In the genomic region with DNA sequence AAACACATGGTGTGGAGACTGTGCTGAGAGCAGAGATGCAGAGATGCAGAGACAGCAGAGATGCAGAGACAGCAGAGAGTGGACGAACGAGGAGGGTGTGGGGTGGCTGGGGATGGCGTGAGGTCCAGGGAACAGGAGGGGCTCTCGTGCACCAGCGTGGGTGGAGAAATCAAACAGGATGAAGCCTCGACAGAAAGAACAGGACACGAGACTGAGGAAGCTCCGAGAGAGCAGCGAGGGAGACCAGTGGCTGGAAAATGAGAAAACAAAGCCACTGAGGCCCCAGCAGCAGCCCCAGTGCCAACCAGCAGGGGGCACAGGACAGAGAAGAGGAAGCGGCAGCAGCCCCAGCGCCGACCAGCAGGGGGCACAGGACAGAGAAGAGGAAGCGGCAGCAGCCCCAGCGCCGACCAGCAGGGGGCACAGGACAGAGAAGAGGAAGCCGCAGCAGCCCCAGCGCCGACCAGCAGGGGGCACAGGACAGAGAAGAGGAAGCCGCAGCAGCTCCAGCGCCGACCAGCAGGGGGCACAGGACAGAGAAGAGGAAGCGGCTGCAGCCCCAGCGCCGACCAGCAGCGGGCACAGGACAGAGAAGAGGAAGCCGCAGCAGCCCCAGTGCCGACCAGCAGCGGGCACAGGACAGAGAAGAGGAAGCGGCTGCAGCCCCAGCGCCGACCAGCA, we compare ENCODE assay signal across 10 cellular contexts. TPM values are rescaled to one million over a fixed set of nuclear protein-coding genes. Genes with fewer than 3 reads are reported as not detected.
DNase-seq lines count a peak whose midpoint lies in the region; TF ChIP-seq lines count a peak whose summit lies in the region.
"Not testable (repeated sequence)": the region's sequence is repeated elsewhere in the genome, so short reads cannot be mapped to it uniquely, and the experiment has no call there.
"Had no signal": no experiment of that assay in that cellular context is flagged by ENCODE, and none has a peak within 500 bp of the region (broad histone marks: within the 10 kb centered on the region; RNA-seq: fewer than 3 reads in every experiment).

No MANE protein-coding gene starts in this region.

- not testable (repeated sequence) for BruUV-seq in Caco-2 (replicated peaks; lab: Mats Ljungman, UMichigan)

- not testable (repeated sequence) for H3K4me3 ChIP-seq in Caco-2 (ENCODE audit: low read depth, low read length); effector memory CD4-positive, alpha-beta T cell (ENCODE audit: insufficient read depth, low read depth, low read length, poor library complexity, severe bottlenecking); spleen

- H3K4me1 Mint-ChIP-seq in Caco-2 (ENCODE audit: low read depth, unreplicated experiment); IgD-negative memory B cell: not testable (repeated sequence)

- peaks cover 14% of the 10 kb centered on the region for H3K9me3 ChIP-seq in Caco-2
- not testable (repeated sequence) for H3K9me3 ChIP-seq in effector memory CD4-positive, alpha-beta T cell (ENCODE audit: control insufficient read depth, low read length)
- peaks cover 0 to 36% (median 16%) of the 10 kb centered on the region in 8 donors for H3K9me3 ChIP-seq in spleen

- peak; percentile 57 to 78 for DNase-seq in Caco-2
- peak; percentile 79 for DNase-seq in activated CD4-positive, CD25-positive, alpha-beta regulatory T cell treated with anti-CD3 and anti-CD28 coated beads, Interleukin-2, amount 50 U/mL, for 72 hours
- peak; percentile 10 for DNase-seq in activated T-helper 1 cell treated with Interleukin-2 at 50 U/mL for 16 hours (ENCODE audit: low read depth)
- peak; percentile 25 to 43 (median 39) for DNase-seq in effector memory CD4-positive, alpha-beta T cell
- peak; percentile 15 for DNase-seq in iPS-NIHi11 (ENCODE audit: low spot score)
- peak; percentile 40 for DNase-seq in spleen
- DNase-seq in stimulated activated naive CD4-positive, alpha-beta T cell treated with Interleukin-2 at 50 U/mL for 16 hours (lab: John Stamatoyannopoulos, UW) = peak; percentile 38

- H3K4me1 ChIP-seq in Caco-2; effector memory CD4-positive, alpha-beta T cell (ENCODE audit: control insufficient read depth, insufficient read depth, low read length, poor library complexity, severe bottlenecking); spleen: not testable (repeated sequence)

- TF ChIP-seq POLR2A in spleen (IDR thresholded peaks at IDR 0.05) = not testable (repeated sequence)

- intact Hi-C loops in Caco-2 (cut with micrococcal nuclease; ENCODE audit: unreplicated experiment); spleen (cut with DNase I; ENCODE audit: low total_unique reads): not testable (repeated sequence)

- H3K27ac Mint-ChIP-seq in Caco-2 (ENCODE audit: unreplicated experiment) (peak overlapping the region; percentile 85), IgD-negative memory B cell (peak overlapping the region in 2 of 3 donors; percentile 46 to 90)

- H3K9me3 Mint-ChIP-seq in Caco-2 (ENCODE audit: unreplicated experiment) = peaks cover 11% of the 10 kb centered on the region
- not testable (repeated sequence) for H3K9me3 Mint-ChIP-seq in IgD-negative memory B cell

- WGBS in spleen, 5 donors = 65 to 85% (median 76%) methylated on average over 15 to 28 of the region's 31 CpGs

- peaks cover 43% of the 10 kb centered on the region for H3K36me3 Mint-ChIP-seq in Caco-2 (ENCODE audit: insufficient read depth, unreplicated experiment)
- H3K36me3 Mint-ChIP-seq in IgD-negative memory B cell = not testable (repeated sequence)

- H3K27ac ChIP-seq in effector memory CD4-positive, alpha-beta T cell (ENCODE audit: insufficient read depth, low read length, poor library complexity, severe bottlenecking); spleen: not testable (repeated sequence)

- H3K4me3 Mint-ChIP-seq in Caco-2 (ENCODE audit: unreplicated experiment) = peak overlapping the region; percentile 30
- peak overlapping the region in 2 of 4 donors; percentile 39 to 65 for H3K4me3 Mint-ChIP-seq in IgD-negative memory B cell

- TF ChIP-seq CTCF in Caco-2 (IDR thresholded peaks at IDR 0.05; ENCODE audit: insufficient read depth in 1 of 2, low read depth in 1 of 2, low read length in 1 of 2, severe bottlenecking in 1 of 2, unreplicated experiment in 1 of 2) (peak in 1 of 2 experiments; percentile 85), spleen (IDR thresholded peaks at IDR 0.05 in 8 of 11, conservative IDR thresholded peaks at IDR 0.05 in 3 of 11) (peak in 2 of 11 experiments; percentile 25 to 59)

- H3K27me3 ChIP-seq in Caco-2 (replicated peaks; ENCODE audit: control insufficient read depth, insufficient read depth, low read length); effector memory CD4-positive, alpha-beta T cell (replicated peaks; ENCODE audit: control insufficient read depth, insufficient read depth, low read length, poor library complexity, severe bottlenecking); spleen (replicated peaks in 1 of 7): not testable (repeated sequence)

- not testable (repeated sequence) for H3K36me3 ChIP-seq in Caco-2 (ENCODE audit: control insufficient read depth, insufficient read depth, low read length); effector memory CD4-positive, alpha-beta T cell (ENCODE audit: control insufficient read depth, insufficient read depth, low read length)
- H3K36me3 ChIP-seq in spleen = peaks cover 0 to 29% (median 8%) of the 10 kb centered on the region in 6 donors

- H3K27me3 Mint-ChIP-seq in Caco-2 (ENCODE audit: insufficient read depth, unreplicated experiment); IgD-negative memory B cell: not testable (repeated sequence)

- CTCF ChIA-PET in Caco-2 (lab: Charles Lee) = interaction anchor here (1.1 to 1.2 kb wide), 2 partner anchors 22 to 56 kb away, joined by 4 to 7 read pairs; no protein-coding TSS in a partner anchor

- POLR2A ChIA-PET in Caco-2 (lab: Charles Lee) = not testable (repeated sequence)

RNA-seq across cellular contexts. Expression of gene FOXL3, which starts 27.2 kb away (rescaled TPM):
- total RNA-seq in Caco-2 (2022) = not detected in 2 replicates
- polyA plus RNA-seq in IgD-negative memory B cell = not detected
- not detected for total RNA-seq in spleen
- not detected for polyA plus RNA-seq in spleen
- total RNA-seq: tibial nerve had no signal
- polyA plus RNA-seq: adipose tissue had no signal

Comparison
In these comparisons a context has a peak if more than half of its experiments do, and no peak if none do; other contexts are left out.
1. DNase-seq: peak in every context shown above with its lines; median percentile 79 in activated CD4-positive, CD25-positive, alpha-beta regulatory T cell treated with anti-CD3 and anti-CD28 coated beads, Interleukin-2, amount 50 U/mL, for 72 hours; 68 in Caco-2; 40 in spleen; 39 in effector memory CD4-positive, alpha-beta T cell; 38 in stimulated activated naive CD4-positive, alpha-beta T cell treated with Interleukin-2 at 50 U/mL for 16 hours; 15 in iPS-NIHi11; 10 in activated T-helper 1 cell treated with Interleukin-2 at 50 U/mL for 16 hours.